In the genomic region with DNA sequence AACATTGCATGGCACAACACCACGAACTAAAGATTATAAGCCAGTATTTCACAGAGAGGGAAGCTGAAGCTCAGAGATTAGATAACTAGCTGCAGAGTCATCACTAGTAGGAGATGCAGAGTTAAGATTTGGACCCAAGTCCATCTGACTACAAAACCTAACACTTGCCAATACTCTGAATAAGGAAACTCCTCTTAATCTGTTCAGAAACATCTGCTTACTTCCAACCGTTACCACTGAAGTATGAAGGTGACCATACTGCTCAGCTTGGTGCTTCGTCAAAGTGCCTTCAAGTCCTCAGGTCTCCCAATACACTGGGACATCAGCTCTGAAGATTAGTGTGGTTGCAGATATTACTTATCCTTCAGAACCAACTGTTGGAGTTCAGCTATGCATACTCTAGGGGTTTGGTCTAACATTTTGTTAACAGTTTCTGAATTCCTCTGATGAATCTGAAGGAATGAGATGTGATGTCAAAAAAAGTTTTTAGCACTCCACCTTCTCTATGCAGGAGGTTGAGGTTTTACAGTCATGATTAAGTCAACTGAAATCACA, we compare ENCODE assay signal across 19 cellular contexts.
DNase-seq lines count a peak whose midpoint lies in the region; ATAC-seq, FAIRE-seq and TF ChIP-seq lines count a peak whose summit lies in the region.
"Had no signal": no experiment of that assay in that cellular context is flagged by ENCODE, and none has a peak within 500 bp of the region (broad histone marks: within the 10 kb centered on the region; RNA-seq: fewer than 3 reads in every experiment).

No MANE protein-coding gene starts in this region.

- WGBS in IMR-90 (ENCODE audit: extremely low coverage in 2 of 2, insufficient read length in 1 of 2), 2 experiments = no CpG with 5 or more reads among the region's 3 CpGs
- 68 to 74% methylated on average over 3 of the region's 3 CpGs for WGBS in esophagus squamous epithelium, 2 donors
- WGBS in smooth muscle cell (ENCODE audit: low lambda C conversion rate) = 78% methylated on average over 3 of the region's 3 CpGs

- H3K4ac ChIP-seq in IMR-90 (ENCODE audit: low read depth, low read length) = peak overlapping the region; percentile 38

- peaks cover 8% of the 10 kb centered on the region; the same call in 1 of the 2 replicates for H3K9me1 ChIP-seq in IMR-90 (ENCODE audit: insufficient read depth, low read length)

- CTCF ChIA-PET in IMR-90 (lab: Yijun Ruan, JAX) (no interaction called here), HEK293T (lab: Yijun Ruan, JAX) (no interaction called here)
- CTCF ChIA-PET in naive thymus-derived CD4-positive, alpha-beta T cell (lab: Charles Lee) = interaction anchor here (0.7 kb wide), 1 partner anchor 493 kb away, joined by 5 read pairs; no protein-coding TSS in a partner anchor

- H3K27me3 ChIP-seq in IMR-90 (ENCODE audit: control insufficient read depth, insufficient read depth, low read length) (no peaks in the 10 kb centered on the region), esophagus squamous epithelium (no peaks in the 10 kb centered on the region), smooth muscle cell (ENCODE audit: low read depth) (no peaks in the 10 kb centered on the region)
- H3K27me3 ChIP-seq in naive thymus-derived CD4-positive, alpha-beta T cell (ENCODE audit: control insufficient read depth in 2 of 2, insufficient read depth in 2 of 2, low read length in 2 of 2) = no peaks in the 10 kb centered on the region
- H3K27me3 ChIP-seq: BLaER1 treated with 17β-estradiol and CSF1 and Interleukin-3, amounts not matched to agents 10 nM and 100 nM had no signal

- POLR2A ChIA-PET in IMR-90 (lab: Charles Lee; ENCODE audit: unreplicated experiment) (no interaction called here), HEK293T (lab: Yijun Ruan, JAX) (no interaction called here)
- POLR2A ChIA-PET in naive thymus-derived CD4-positive, alpha-beta T cell (lab: Charles Lee) = no interaction called here

- no peak overlapping the region for H3K4me3 Mint-ChIP-seq in central memory CD8-positive, alpha-beta T cell
- H3K4me3 Mint-ChIP-seq in naive thymus-derived CD4-positive, alpha-beta T cell = no peak overlapping the region
- H3K4me3 Mint-ChIP-seq: CD8-positive, alpha-beta T cell; IgD-negative memory B cell had no signal

- H3K9me3 Mint-ChIP-seq in central memory CD8-positive, alpha-beta T cell = peaks cover 5% of the 10 kb centered on the region
- peaks cover 0 to 4% (median 0%) of the 10 kb centered on the region in 11 donors for H3K9me3 Mint-ChIP-seq in naive thymus-derived CD4-positive, alpha-beta T cell
- H3K9me3 Mint-ChIP-seq: CD8-positive, alpha-beta T cell had no signal

- no peaks in the 10 kb centered on the region for H3K4me1 Mint-ChIP-seq in central memory CD8-positive, alpha-beta T cell
- peaks cover 0 to 2% (median 0%) of the 10 kb centered on the region in 7 donors for H3K4me1 Mint-ChIP-seq in naive thymus-derived CD4-positive, alpha-beta T cell
- H3K4me1 Mint-ChIP-seq: IgD-negative memory B cell had no signal

- no peak overlapping the region for H3K56ac ChIP-seq in IMR-90 (ENCODE audit: extremely low read depth, insufficient read depth, low read length)

- H3F3A ChIP-seq in smooth muscle cell (ENCODE audit: low read depth) = no peaks in the 10 kb centered on the region

- H2BK120ac ChIP-seq in IMR-90 (ENCODE audit: low read depth, low read length) = no peak overlapping the region; the same call in 1 of the 2 replicates

- no peaks in the 10 kb centered on the region for H3K79me2 ChIP-seq in smooth muscle cell (ENCODE audit: low read depth)

- no peak overlapping the region for H2AFZ ChIP-seq in IMR-90 (replicated peaks; ENCODE audit: low read length, poor library complexity)
- H2AFZ ChIP-seq in smooth muscle cell (ENCODE audit: low read depth) = no peak overlapping the region

- no peaks in the 10 kb centered on the region for H3K36me3 Mint-ChIP-seq in central memory CD8-positive, alpha-beta T cell (ENCODE audit: insufficient read depth)
- peaks cover 0 to 3% (median 0%) of the 10 kb centered on the region in 5 donors for H3K36me3 Mint-ChIP-seq in naive thymus-derived CD4-positive, alpha-beta T cell
- H3K36me3 Mint-ChIP-seq: CD8-positive, alpha-beta T cell; IgD-negative memory B cell had no signal

- intact Hi-C loops in IMR-90 (cut with micrococcal nuclease) (no loop called here), esophagus squamous epithelium (cut with DNase I) (no loop called here)
- intact Hi-C loops in naive thymus-derived CD4-positive, alpha-beta T cell (cut with micrococcal nuclease) = no loop called here

- BruUV-seq in IMR-90 (replicated peaks; lab: Mats Ljungman, UMichigan) = no TSS peak

- peak overlapping the region; percentile 28; the same call in 1 of the 3 replicates for H2BK15ac ChIP-seq in IMR-90 (ENCODE audit: low read depth, low read length)

- no peaks in the 10 kb centered on the region for H3K36me3 ChIP-seq in IMR-90 (ENCODE audit: control insufficient read depth, insufficient read depth, low read length)
- H3K36me3 ChIP-seq in naive thymus-derived CD4-positive, alpha-beta T cell (ENCODE audit: control insufficient read depth in 2 of 3, insufficient read depth in 3 of 3, low read length in 3 of 3) = no peaks in the 10 kb centered on the region
- H3K36me3 ChIP-seq in esophagus squamous epithelium = no peaks in the 10 kb centered on the region
- H3K36me3 ChIP-seq in smooth muscle cell (ENCODE audit: low read depth) = no peaks in the 10 kb centered on the region
- H3K36me3 ChIP-seq: BLaER1 treated with 17β-estradiol and CSF1 and Interleukin-3, amounts not matched to agents 10 nM and 100 nM had no signal

- H4K20me1 ChIP-seq in IMR-90 (ENCODE audit: insufficient read depth, low read length) (no peaks in the 10 kb centered on the region), smooth muscle cell (ENCODE audit: low read depth) (no peaks in the 10 kb centered on the region)
- H4K20me1 ChIP-seq: BLaER1 treated with 17β-estradiol and CSF1 and Interleukin-3, amounts not matched to agents 10 nM and 100 nM had no signal

- no peak for TF ChIP-seq RAD21 in IMR-90 (IDR thresholded peaks at IDR 0.05; ENCODE audit: low read length)

- H2BK5ac ChIP-seq in IMR-90 (ENCODE audit: low read depth, low read length, poor library complexity, severe bottlenecking) = no peak overlapping the region

- H3K9ac ChIP-seq in IMR-90 (ENCODE audit: low read depth, low read length) (no peak overlapping the region), smooth muscle cell (ENCODE audit: low read depth) (no peak overlapping the region)
- H3K9ac ChIP-seq: BLaER1 treated with 17β-estradiol and CSF1 and Interleukin-3, amounts not matched to agents 10 nM and 100 nM had no signal

- no peaks in the 10 kb centered on the region for H3K9me3 ChIP-seq in IMR-90 (ENCODE audit: control insufficient read depth, insufficient read depth, low read length)
- H3K9me3 ChIP-seq in naive thymus-derived CD4-positive, alpha-beta T cell (ENCODE audit: control insufficient read depth in 2 of 3, low read length in 3 of 3) = no peaks in the 10 kb centered on the region
- H3K9me3 ChIP-seq in esophagus squamous epithelium = no peaks in the 10 kb centered on the region
- no peaks in the 10 kb centered on the region for H3K9me3 ChIP-seq in smooth muscle cell (replicated peaks; ENCODE audit: low read depth)

- H2AK5ac ChIP-seq in IMR-90 (ENCODE audit: low read depth, low read length) = no peak overlapping the region

- TF ChIP-seq POLR2A in IMR-90 (IDR thresholded peaks at IDR 0.05; ENCODE audit: low read depth, low read length) (no peak), esophagus squamous epithelium (IDR thresholded peaks at IDR 0.05) (no peak)

- H2AK9ac ChIP-seq in IMR-90 (replicated peaks; ENCODE audit: low read depth, low read length, poor library complexity) = no peak overlapping the region

- peak overlapping the region; percentile 43; the same call in 1 of the 2 replicates for H3K14ac ChIP-seq in IMR-90 (replicated peaks; ENCODE audit: low read depth, low read length)

- TF ChIP-seq CTCF in IMR-90 (conservative IDR thresholded peaks at IDR 0.05; ENCODE audit: low read depth, low read length) = no peak
- TF ChIP-seq CTCF in esophagus squamous epithelium (IDR thresholded peaks at IDR 0.05) = no peak
- no peak for TF ChIP-seq CTCF in smooth muscle cell (IDR thresholded peaks at IDR 0.05; ENCODE audit: borderline replicate concordance, insufficient read depth, poor library complexity, severe bottlenecking)

- in situ Hi-C loops in IMR-90 (cut with MboI; ENCODE audit: low sequenced_read_pairs) = no loop called here

- H4K5ac ChIP-seq in IMR-90 (ENCODE audit: low read depth, low read length) = peak overlapping the region; percentile 57; the same call in 1 of the 2 replicates

- no peaks in the 10 kb centered on the region for H3K79me1 ChIP-seq in IMR-90 (ENCODE audit: low read depth in 1 of 2, low read length in 2 of 2)

- H3K4me2 ChIP-seq in IMR-90 (ENCODE audit: low read depth, low read length) (no peak overlapping the region), smooth muscle cell (no peak overlapping the region)

- H3K4me1 ChIP-seq in IMR-90 (ENCODE audit: control insufficient read depth, insufficient read depth, low read length) (peaks cover 4% of the 10 kb centered on the region), esophagus squamous epithelium (no peaks in the 10 kb centered on the region), smooth muscle cell (ENCODE audit: low read depth) (no peaks in the 10 kb centered on the region)
- no peaks in the 10 kb centered on the region for H3K4me1 ChIP-seq in naive thymus-derived CD4-positive, alpha-beta T cell (ENCODE audit: control insufficient read depth in 2 of 2, insufficient read depth in 2 of 2, low read length in 2 of 2)

- dilution Hi-C loops in IMR-90 (cut with HindIII; ENCODE audit: low sequenced_read_pairs, unreplicated experiment) = no loop called here

- no peak for FAIRE-seq in RCC 7860 (lab: Jason Lieb, UNC)

- H4K91ac ChIP-seq in IMR-90 (ENCODE audit: insufficient read depth, low read depth, low read length) = no peak overlapping the region

- H3K27me3 Mint-ChIP-seq in central memory CD8-positive, alpha-beta T cell = peaks cover 18% of the 10 kb centered on the region
- H3K27me3 Mint-ChIP-seq in naive thymus-derived CD4-positive, alpha-beta T cell = peaks cover 15 to 23% (median 19%) of the 10 kb centered on the region in 5 donors
- H3K27me3 Mint-ChIP-seq: IgD-negative memory B cell had no signal

- ATAC-seq in IMR-90 (ENCODE audit: low read depth) = no peak
- peak; percentile 36 for ATAC-seq in central memory CD8-positive, alpha-beta T cell (replicated peaks; ENCODE audit: extremely low read depth, poor library complexity, severe bottlenecking)
- ATAC-seq in naive thymus-derived CD4-positive, alpha-beta T cell = peak; percentile 81
- ATAC-seq: CD8-positive, alpha-beta T cell; SK-N-SH treated with all-trans-retinoic acid at 6 μM for 48 hours had no signal

- no peak overlapping the region for H3K27ac Mint-ChIP-seq in central memory CD8-positive, alpha-beta T cell (ENCODE audit: low read depth)
- H3K27ac Mint-ChIP-seq in naive thymus-derived CD4-positive, alpha-beta T cell = no peak overlapping the region
- H3K27ac Mint-ChIP-seq: CD8-positive, alpha-beta T cell; IgD-negative memory B cell had no signal

- H2BK20ac ChIP-seq in IMR-90 (ENCODE audit: low read depth, low read length) = peak overlapping the region; percentile 27; the same call in 1 of the 2 replicates

- H3K23ac ChIP-seq in IMR-90 (ENCODE audit: low read depth, low read length) = peak overlapping the region; percentile 29; the same call in 1 of the 2 replicates

- H3K27ac ChIP-seq in IMR-90 (ENCODE audit: insufficient read depth, low read length) (no peak overlapping the region), esophagus squamous epithelium (no peak overlapping the region), smooth muscle cell (ENCODE audit: low read depth) (no peak overlapping the region)
- no peak overlapping the region for H3K27ac ChIP-seq in naive thymus-derived CD4-positive, alpha-beta T cell (ENCODE audit: low read depth, low read length)
- H3K27ac ChIP-seq: BLaER1 treated with 17β-estradiol and CSF1 and Interleukin-3, amounts not matched to agents 10 nM and 100 nM; RWPE1 had no signal

- no peak for DNase-seq in IMR-90
- peak; percentile 17 for DNase-seq in RCC 7860 (ENCODE audit: low spot score)
- DNase-seq in central memory CD8-positive, alpha-beta T cell (ENCODE audit: low spot score in 2 of 2) = no peak
- no peak for DNase-seq in naive thymus-derived CD4-positive, alpha-beta T cell
- no peak for DNase-seq in esophagus squamous epithelium (lab: John Stamatoyannopoulos, UW)
- no peak for DNase-seq in smooth muscle cell (lab: John Stamatoyannopoulos, UW; ENCODE audit: unreplicated experiment)
- DNase-seq in HEK293T (ENCODE audit: extremely low spot score) = no peak
- DNase-seq: CD8-positive, alpha-beta T cell; H7; Kasumi-1; NCI-H1092 treated with DMSO at 0.1 percent for 48 hours; NCI-H146; NCI-H2029 treated with DMSO at 0.1 percent for 48 hours; NCI-H2171 treated with DMSO at 0.1 percent for 48 hours; SIG-M5 had no signal

- peak overlapping the region in 1 of 2 experiments; percentile 30; a peak in 1 of 4 replicates for H4K8ac ChIP-seq in IMR-90 (ENCODE audit: low read depth in 2 of 2, low read length in 2 of 2)

- no peak overlapping the region for H3K4me3 ChIP-seq in IMR-90 (ENCODE audit: insufficient read depth, low read depth, low read length)
- H3K4me3 ChIP-seq in naive thymus-derived CD4-positive, alpha-beta T cell (ENCODE audit: low read length) = no peak overlapping the region
- H3K4me3 ChIP-seq in esophagus squamous epithelium = no peak overlapping the region
- H3K4me3 ChIP-seq in smooth muscle cell = no peak overlapping the region
- H3K4me3 ChIP-seq: BLaER1 treated with 17β-estradiol and CSF1 and Interleukin-3, amounts not matched to agents 10 nM and 100 nM had no signal

- H3K18ac ChIP-seq in IMR-90 (ENCODE audit: low read depth, low read length) = peak overlapping the region; percentile 90; the same call in 1 of the 2 replicates
